Comparison of ENCODE assay signal across 8 cellular contexts in the genomic region with DNA sequence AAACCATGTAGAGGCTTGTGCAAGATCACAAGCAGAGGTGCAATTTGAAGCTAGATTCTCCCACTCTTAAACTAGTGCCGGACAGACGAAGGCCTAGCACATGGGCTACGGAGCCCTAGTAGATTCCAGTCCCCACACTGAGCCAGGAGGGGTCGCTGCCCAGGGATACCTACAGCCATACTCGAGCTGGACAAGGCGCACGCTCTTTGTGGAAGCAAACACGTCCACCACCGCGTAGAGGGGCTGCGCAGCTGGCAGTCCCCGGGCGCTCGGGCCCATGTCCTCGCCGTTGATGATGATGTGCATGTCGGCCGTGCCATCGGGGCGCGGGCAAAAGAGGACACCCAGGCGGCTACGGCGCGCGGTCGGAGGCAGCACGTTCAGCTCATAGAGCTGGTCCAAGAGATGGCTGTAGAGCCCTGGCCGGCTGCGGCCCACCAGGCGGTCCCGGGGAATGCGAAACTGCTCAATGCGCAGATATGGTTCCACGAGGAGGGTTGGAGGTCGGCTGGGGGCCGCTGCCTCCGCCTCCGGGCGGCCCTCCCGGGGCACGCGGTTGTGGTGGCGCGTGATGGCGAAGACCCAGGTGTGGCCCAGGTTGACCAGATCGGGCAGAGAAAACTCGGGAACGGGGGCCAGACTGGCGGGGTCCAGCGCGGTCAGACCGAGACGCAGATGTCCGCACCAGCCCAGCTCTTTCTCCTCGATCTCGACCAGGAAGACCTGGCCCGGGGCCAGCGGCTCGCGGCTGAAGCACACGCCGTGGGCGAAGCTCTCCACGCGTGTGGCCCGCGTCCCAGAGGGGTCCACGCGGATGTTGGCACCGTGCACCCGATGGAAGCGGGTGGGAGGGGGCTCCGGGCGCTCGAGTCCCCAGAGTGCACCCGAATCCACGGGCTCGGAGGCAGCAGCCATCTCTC. TPM values are rescaled to one million over a fixed set of nuclear protein-coding genes. Genes with fewer than 3 reads are reported as not detected.
DNase-seq lines count a peak whose midpoint lies in the region; ATAC-seq and TF ChIP-seq lines count a peak whose summit lies in the region.

No MANE protein-coding gene starts in this region.

- no peaks in the 10 kb centered on the region for H3K27me3 ChIP-seq in Peyer's patch
- no peaks in the 10 kb centered on the region for H3K27me3 ChIP-seq in ovary
- no peaks in the 10 kb centered on the region for H3K27me3 ChIP-seq in vagina

- H3K9me3 ChIP-seq in Peyer's patch (no peaks in the 10 kb centered on the region), ovary (no peaks in the 10 kb centered on the region), vagina (no peaks in the 10 kb centered on the region)

- H3K36me3 ChIP-seq in Peyer's patch: peaks cover 0 to 38% (median 0%) of the 10 kb centered on the region in 3 donors
- no peaks in the 10 kb centered on the region for H3K36me3 ChIP-seq in ovary
- H3K36me3 ChIP-seq in vagina: peaks cover 0 to 24% of the 10 kb centered on the region in 2 donors

- 0 to 2% (median 0%) methylated on average over 46 to 79 of the region's 79 CpGs for WGBS in ovary, 3 donors

- no peak for TF ChIP-seq EP300 in ovary (IDR thresholded peaks at IDR 0.05)

- H3K27ac ChIP-seq in Peyer's patch: peak overlapping the region; percentile 72 to 92 (median 84)
- H3K27ac ChIP-seq in ovary: peak overlapping the region; percentile 72 to 97
- peak overlapping the region; percentile 88 for H3K27ac ChIP-seq in vagina

- TF ChIP-seq CTCF in GM12875 (IDR thresholded peaks at IDR 0.05; ENCODE audit: borderline replicate concordance, insufficient read depth, low read depth, low read length) (peak; percentile 47; the same call in 1 of the 2 replicates), Peyer's patch (IDR thresholded peaks at IDR 0.05) (peak; percentile 15 to 62 (median 54)), ovary (IDR thresholded peaks at IDR 0.05) (peak; percentile 61 to 75 (median 71)), vagina (IDR thresholded peaks at IDR 0.05) (peak in 1 of 3 experiments; percentile 36)

- H3K4me1 ChIP-seq in Peyer's patch (peaks cover 0 to 41% (median 11%) of the 10 kb centered on the region in 4 donors), ovary (ENCODE audit: insufficient read depth) (peaks cover 9% of the 10 kb centered on the region), vagina (peaks cover 40% of the 10 kb centered on the region)

- DNase-seq in Peyer's patch (peak; percentile 82 to 89 (median 83)), amygdala (lab: John Stamatoyannopoulos, UW) (peak in 52 of 56 donors; percentile 14 to 76 (median 46)), cardiac septum (ENCODE audit: low spot score) (peak; percentile 92), ovary (peak; percentile 88 to 91 (median 89)), vagina (ENCODE audit: extremely low spot score in 2 of 2) (no peak)

- ATAC-seq in HG03378 (IDR thresholded peaks at IDR 0.05; ENCODE audit: unreplicated experiment) (peak; percentile 9), HG02571 (IDR thresholded peaks at IDR 0.05; ENCODE audit: unreplicated experiment) (no peak)

- TF ChIP-seq POLR2A in Peyer's patch (IDR thresholded peaks at IDR 0.05): peak in 1 of 2 donors; percentile 9
- TF ChIP-seq POLR2A in ovary (IDR thresholded peaks at IDR 0.05): peak; percentile 43
- TF ChIP-seq POLR2A in vagina (IDR thresholded peaks at IDR 0.05): no peak

- intact Hi-C loops in cardiac septum (cut with DNase I) (loop anchor here (2.0 kb wide), 1 partner anchor 80 kb away; no protein-coding TSS in a partner anchor), ovary (cut with DNase I) (loop anchor here (2.0 to 10.0 kb wide), 9 partner anchors 42 to 202 kb away; a partner anchor contains a TSS), vagina (cut with DNase I) (loop anchor here (2.0 kb wide), 1 partner anchor 44 kb away; a partner anchor contains a TSS)

- H3K4me3 ChIP-seq in GM12875 (ENCODE audit: low read depth, low read length) (peak overlapping the region; percentile 84), Peyer's patch (peak overlapping the region; percentile 71 to 89 (median 88)), ovary (peak overlapping the region; percentile 53), vagina (peak overlapping the region; percentile 67 to 92)

RNA-seq across cellular contexts. Expression of a gene that starts 0.7 kb away (rescaled TPM):
- total RNA-seq in Peyer's patch (10 to 100 TPM in 3 of 4 donors, 1 to 10 TPM in 1; 3.3 to 27.6 (median 23.9) TPM), cardiac septum (7.6 TPM), ovary (10 to 100 TPM; 10.1 to 28.7 (median 12.5) TPM), vagina (15.2 TPM)
- polyA plus RNA-seq in ovary: 10 to 100 TPM in 1 of 2 donors, 1 to 10 TPM in 1; 1.5 to 11.8 TPM

RNA-seq across cellular contexts. Expression of a gene that starts 0.8 kb away (rescaled TPM):
- total RNA-seq in Peyer's patch: 100 to 1,000 TPM in 3 of 4 donors, 10 to 100 TPM in 1; 85.0 to 602 (median 258) TPM
- 111 TPM for total RNA-seq in cardiac septum
- 100 to 1,000 TPM in 4 of 7 donors, 10 to 100 TPM in 3; 45.0 to 156 (median 110) TPM for total RNA-seq in ovary
- 100 to 1,000 TPM in 1 of 2 donors, 10 to 100 TPM in 1; 81.6 to 210 TPM for polyA plus RNA-seq in ovary
- 114 TPM for total RNA-seq in vagina

RNA-seq across cellular contexts. Expression of a gene that starts 2.9 kb away (rescaled TPM):
- total RNA-seq in Peyer's patch (10 to 100 TPM in 3 of 4 donors, 1 to 10 TPM in 1; 5.8 to 35.2 (median 19.5) TPM), cardiac septum (3.3 TPM), ovary (1 to 10 TPM; 4.2 to 7.5 (median 5.6) TPM), vagina (7.1 TPM)
- 1 to 10 TPM in 1 of 2 donors, not detected in 1; 7.1 TPM for polyA plus RNA-seq in ovary

RNA-seq across cellular contexts. Expression of a gene that starts 9.3 kb away (rescaled TPM):
- total RNA-seq in Peyer's patch (10 to 100 TPM in 3 of 4 donors, 1 to 10 TPM in 1; 6.6 to 14.5 (median 11.9) TPM), cardiac septum (6.9 TPM), ovary (10 to 100 TPM in 5 of 7 donors, 1 to 10 TPM in 2; 4.8 to 15.2 (median 11.8) TPM), vagina (4.2 TPM)
- 10 to 100 TPM in 1 of 2 donors, 1 to 10 TPM in 1; 4.9 to 11.5 TPM for polyA plus RNA-seq in ovary

RNA-seq across cellular contexts. Expression of a gene that starts 21.6 kb away (rescaled TPM):
- 10 to 100 TPM; 25.0 to 99.3 (median 35.7) TPM for total RNA-seq in Peyer's patch
- 37.1 TPM for total RNA-seq in cardiac septum
- 100 to 1,000 TPM in 4 of 7 donors, 10 to 100 TPM in 3; 83.5 to 266 (median 138) TPM for total RNA-seq in ovary
- 100 to 1,000 TPM in 1 of 2 donors, 10 to 100 TPM in 1; 85.7 to 188 TPM for polyA plus RNA-seq in ovary
- 292 TPM for total RNA-seq in vagina

Comparison
In these comparisons a context has a peak if more than half of its experiments do, and no peak if none do; other contexts are left out.
1. DNase-seq: peak in Peyer's patch (3 of 3), amygdala (52 of 56), cardiac septum (single experiment) and ovary (5 of 5); none in vagina (0 of 2).
2. Peak in every context shown above with its lines, with median percentiles within 50 percentile points of each other: H3K4me3 ChIP-seq and H3K27ac ChIP-seq.